In genomic region chr20:44918342-44918741, GRCh38 we compare ENCODE assay signal across 35 cellular contexts.
"Had no signal": no experiment of that assay in that cellular context is flagged by ENCODE, and none has a peak within 500 bp of the region (broad histone marks: within the 10 kb centered on the region; RNA-seq: fewer than 3 reads in every experiment).

No MANE protein-coding gene starts in this region.

- H3K27ac Mint-ChIP-seq: activated B cell treated with CpG ODN at 0.5 μM for 24 hours; activated CD4-positive, alpha-beta memory T cell treated with anti-CD3 and anti-CD28 coated beads for 36 hours; activated CD8-positive, alpha-beta memory T cell treated with anti-CD3 and anti-CD28 coated beads, Interleukin-2, amount 10 ng/mL, durations not matched to agents 7 days and 5 days; activated CD8-positive, alpha-beta T cell treated with anti-CD3 and anti-CD28 coated beads for 36 hours; activated naive CD4-positive, alpha-beta T cell treated with anti-CD3 and anti-CD28 coated beads for 36 hours; activated naive CD8-positive, alpha-beta T cell treated with anti-CD3 and anti-CD28 coated beads for 36 hours; activated T-cell treated with anti-CD3 and anti-CD28 coated beads, Interleukin-2, amount 50 U/mL, for 72 hours; activated T-helper 1 cell treated with anti-CD3 and anti-CD28 coated beads, Interleukin-12 subunit alpha, Interleukin-12 subunit beta, Interleukin-2, Interleukin-4 antibody, amounts not matched to agents 30 ng/mL and 10 ng/mL and 1 ng/mL, durations not matched to agents 14 hours and 24 hours and 36 hours; activated T-helper 17 cell treated with anti-CD3 and anti-CD28 coated beads, Interleukin-2, amount 50 U/mL, for 72 hours; T-cell; T-helper 2 cell treated with Interferon-gamma antibody and Interleukin-4, amounts not matched to agents 5 μg/mL and 100 μg/mL, for 36 hours had no signal

- FAIRE-seq: astrocyte, TTC549 had no signal

- H3K9me3 ChIP-seq: adrenal gland, body of pancreas, breast epithelium had no signal

- H3K36me3 ChIP-seq: breast epithelium had no signal

- H3K27ac ChIP-seq: adrenal gland, body of pancreas, brain microvascular endothelial cell, breast epithelium, VCaP had no signal

- H3K4me1 ChIP-seq: adrenal gland, body of pancreas, breast epithelium had no signal

- ATAC-seq: activated CD8-positive, alpha-beta memory T cell treated with anti-CD3 and anti-CD28 coated beads, Interleukin-2, amount 10 ng/mL, durations not matched to agents 7 days and 5 days; activated CD8-positive, alpha-beta T cell treated with anti-CD3 and anti-CD28 coated beads for 36 hours; activated naive CD4-positive, alpha-beta T cell treated with anti-CD3 and anti-CD28 coated beads, Interleukin-2, amount 50 U/mL, for 72 hours; activated T-cell treated with anti-CD3 and anti-CD28 coated beads, Interleukin-2, amount 50 U/mL, for 4 hours; activated T-cell treated with anti-CD3 and anti-CD28 coated beads, Interleukin-2, amount 50 U/mL, for 72 hours; activated T-helper 17 cell treated with anti-CD3 and anti-CD28 coated beads, Interleukin-2, amount 50 U/mL, for 72 hours; body of pancreas; T-cell had no signal

- H3K9me3 Mint-ChIP-seq: activated B cell treated with CpG ODN at 0.5 μM for 24 hours; activated CD4-positive, alpha-beta memory T cell treated with anti-CD3 and anti-CD28 coated beads for 36 hours; activated CD8-positive, alpha-beta T cell treated with anti-CD3 and anti-CD28 coated beads for 36 hours; activated naive CD4-positive, alpha-beta T cell treated with anti-CD3 and anti-CD28 coated beads for 36 hours; activated naive CD4-positive, alpha-beta T cell treated with anti-CD3 and anti-CD28 coated beads, Interleukin-2, amount 50 U/mL, for 72 hours; activated naive CD8-positive, alpha-beta T cell treated with anti-CD3 and anti-CD28 coated beads for 36 hours; activated T-cell treated with anti-CD3 and anti-CD28 coated beads, Interleukin-2, amount 50 U/mL, for 4 hours; activated T-cell treated with anti-CD3 and anti-CD28 coated beads, Interleukin-2, amount 50 U/mL, for 72 hours; activated T-helper 1 cell treated with anti-CD3 and anti-CD28 coated beads, Interleukin-12 subunit alpha, Interleukin-12 subunit beta, Interleukin-2, Interleukin-4 antibody, amounts not matched to agents 30 ng/mL and 10 ng/mL and 1 ng/mL, durations not matched to agents 14 hours and 24 hours and 36 hours; activated T-helper 17 cell treated with anti-CD3 and anti-CD28 coated beads, Interleukin-2, amount 50 U/mL, for 72 hours; T-cell; T-helper 2 cell treated with Interferon-gamma antibody and Interleukin-4, amounts not matched to agents 5 μg/mL and 100 μg/mL, for 36 hours had no signal

- H3K4me3 Mint-ChIP-seq: activated B cell treated with CpG ODN at 0.5 μM for 24 hours; activated CD4-positive, alpha-beta memory T cell treated with anti-CD3 and anti-CD28 coated beads for 36 hours; activated CD8-positive, alpha-beta memory T cell treated with anti-CD3 and anti-CD28 coated beads, Interleukin-2, amount 10 ng/mL, durations not matched to agents 7 days and 5 days; activated CD8-positive, alpha-beta T cell treated with anti-CD3 and anti-CD28 coated beads for 36 hours; activated naive CD4-positive, alpha-beta T cell treated with anti-CD3 and anti-CD28 coated beads for 36 hours; activated naive CD8-positive, alpha-beta T cell treated with anti-CD3 and anti-CD28 coated beads for 36 hours; activated T-cell treated with anti-CD3 and anti-CD28 coated beads, Interleukin-2, amount 50 U/mL, for 4 hours; activated T-cell treated with anti-CD3 and anti-CD28 coated beads, Interleukin-2, amount 50 U/mL, for 72 hours; activated T-helper 1 cell treated with anti-CD3 and anti-CD28 coated beads, Interleukin-12 subunit alpha, Interleukin-12 subunit beta, Interleukin-2, Interleukin-4 antibody, amounts not matched to agents 30 ng/mL and 10 ng/mL and 1 ng/mL, durations not matched to agents 14 hours and 24 hours and 36 hours; activated T-helper 17 cell treated with anti-CD3 and anti-CD28 coated beads, Interleukin-2, amount 50 U/mL, for 72 hours; T-cell; T-helper 2 cell treated with Interferon-gamma antibody and Interleukin-4, amounts not matched to agents 5 μg/mL and 100 μg/mL, for 36 hours had no signal

- DNase-seq: activated B cell treated with CpG ODN at 0.5 μM for 24 hours; activated CD4-positive, alpha-beta memory T cell treated with anti-CD3 and anti-CD28 coated beads for 36 hours; activated CD4-positive, alpha-beta T cell treated with anti-CD3 and anti-CD28 coated beads for 48 hours; activated CD4-positive, alpha-beta T cell treated with anti-CD3 and anti-CD28 coated beads, Interleukin-2, amount 50 U/mL, for 1 hour; activated CD4-positive, alpha-beta T cell treated with anti-CD3 and anti-CD28 coated beads, Interleukin-2, amount 50 U/mL, for 4 hours; activated CD4-positive, CD25-positive, alpha-beta regulatory T cell treated with anti-CD3 and anti-CD28 coated beads, Interleukin-2, amount 50 U/mL, for 72 hours; activated CD8-positive, alpha-beta memory T cell treated with anti-CD3 and anti-CD28 coated beads, Interleukin-2, amount 10 ng/mL, durations not matched to agents 7 days and 5 days; activated CD8-positive, alpha-beta T cell treated with anti-CD3 and anti-CD28 coated beads for 36 hours; activated effector memory CD4-positive, alpha-beta T cell treated with anti-CD3 and anti-CD28 coated beads, Interleukin-2, amount 50 U/mL, for 16 hours; activated gamma-delta T cell treated with Interleukin-2 at 50 U/mL for 16 hours; activated naive CD4-positive, alpha-beta T cell; activated naive CD4-positive, alpha-beta T cell treated with anti-CD3 and anti-CD28 coated beads for 36 hours; activated naive CD4-positive, alpha-beta T cell treated with anti-CD3 and anti-CD28 coated beads, Interleukin-2, amount 50 U/mL, for 16 hours; activated naive CD8-positive, alpha-beta T cell treated with anti-CD3 and anti-CD28 coated beads for 36 hours; activated T-cell treated with anti-CD3 and anti-CD28 coated beads for 4 hours; activated T-cell treated with anti-CD3 and anti-CD28 coated beads, Interleukin-2, amount 50 U/mL, for 1 hour; activated T-cell treated with anti-CD3 and anti-CD28 coated beads, Interleukin-2, amount 50 U/mL, for 4 hours; activated T-cell treated with anti-CD3 and anti-CD28 coated beads, Interleukin-2, amount 50 U/mL, for 72 hours; amniotic stem cell; aorta; body of pancreas; brain microvascular endothelial cell; central memory CD4-positive, alpha-beta T cell; T-cell; T-helper 2 cell; T-helper 9 cell had no signal

- H3K4me3 ChIP-seq: adrenal gland, body of pancreas, breast epithelium had no signal

- H3K27me3 Mint-ChIP-seq: activated B cell treated with CpG ODN at 0.5 μM for 24 hours; activated CD4-positive, alpha-beta memory T cell treated with anti-CD3 and anti-CD28 coated beads for 36 hours; activated CD8-positive, alpha-beta memory T cell treated with anti-CD3 and anti-CD28 coated beads, Interleukin-2, amount 10 ng/mL, durations not matched to agents 7 days and 5 days; activated CD8-positive, alpha-beta T cell treated with anti-CD3 and anti-CD28 coated beads for 36 hours; activated naive CD8-positive, alpha-beta T cell treated with anti-CD3 and anti-CD28 coated beads for 36 hours; activated T-helper 17 cell treated with anti-CD3 and anti-CD28 coated beads, Interleukin-2, amount 50 U/mL, for 72 hours; T-cell had no signal

- H3K27me3 ChIP-seq: adrenal gland, body of pancreas, brain microvascular endothelial cell, breast epithelium had no signal

- H3K4me1 Mint-ChIP-seq: activated B cell treated with CpG ODN at 0.5 μM for 24 hours; activated T-helper 17 cell treated with anti-CD3 and anti-CD28 coated beads, Interleukin-2, amount 50 U/mL, for 72 hours had no signal
